Comparison of ENCODE assay signal across 8 cellular contexts in the genomic region with DNA sequence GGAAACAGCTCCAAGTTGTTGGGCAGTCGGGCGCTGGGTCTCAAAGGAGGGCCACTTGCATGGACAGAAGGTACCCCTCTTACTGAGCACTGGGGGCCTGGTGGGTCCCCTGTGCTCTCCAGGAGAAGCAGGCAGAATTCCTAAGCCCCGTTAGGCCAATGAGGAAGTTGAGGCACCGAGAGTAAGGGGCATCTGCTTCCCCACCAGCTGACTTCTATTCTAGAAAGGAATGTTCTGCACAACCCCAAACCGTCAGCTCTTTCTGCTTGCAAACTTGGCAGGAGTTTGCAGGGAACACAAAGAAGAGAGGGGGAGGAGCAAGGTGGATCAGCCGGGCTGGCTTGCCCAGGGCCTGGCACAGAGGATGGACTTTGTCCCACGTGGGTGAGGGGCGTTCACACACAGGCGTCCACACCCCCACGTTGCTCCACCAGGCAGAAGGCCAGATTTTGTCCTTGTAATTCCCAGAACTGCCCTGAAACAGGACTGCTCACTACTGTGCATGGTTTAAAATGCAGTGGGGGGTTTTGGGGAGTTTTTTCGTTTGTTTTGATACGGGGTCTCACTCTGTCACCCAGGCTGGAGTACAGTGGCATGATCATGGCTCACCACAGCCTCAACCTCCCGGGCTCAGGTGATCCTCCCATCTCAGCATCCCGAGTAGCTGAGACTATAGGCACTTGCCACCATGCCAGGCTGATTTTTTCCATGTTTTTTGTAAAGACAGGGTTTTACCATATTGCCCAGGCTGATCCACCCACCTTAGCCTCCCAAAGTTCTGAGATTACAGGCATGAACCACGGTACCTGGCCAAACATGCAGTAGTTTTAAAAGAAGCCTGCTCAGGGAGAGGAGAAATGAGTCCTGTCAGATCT.
DNase-seq lines count a peak whose midpoint lies in the region; ATAC-seq, FAIRE-seq and TF ChIP-seq lines count a peak whose summit lies in the region.
"Had no signal": no experiment of that assay in that cellular context is flagged by ENCODE, and none has a peak within 500 bp of the region (broad histone marks: within the 10 kb centered on the region; RNA-seq: fewer than 3 reads in every experiment).

No MANE protein-coding gene starts in this region.

- no peaks in the 10 kb centered on the region for H3K9me3 ChIP-seq in endothelial cell of umbilical vein (replicated peaks; ENCODE audit: control insufficient read depth, insufficient read depth, low read length)

- H3K27ac ChIP-seq in endothelial cell of umbilical vein (ENCODE audit: insufficient read depth, low read depth, low read length), result no peak overlapping the region
- H3K27ac ChIP-seq: epithelial cell of prostate had no signal

- dilution Hi-C loops in endothelial cell of umbilical vein (cut with MboI; ENCODE audit: extremely low pct_ligation_motif_present, low sequenced_read_pairs), result no loop called here

- no peak overlapping the region for H3K9ac ChIP-seq in endothelial cell of umbilical vein (replicated peaks; ENCODE audit: extremely low read depth, insufficient read depth, low read length)

- no peaks in the 10 kb centered on the region for H3K9me1 ChIP-seq in endothelial cell of umbilical vein (replicated peaks; ENCODE audit: control insufficient read depth, extremely low read depth, insufficient read depth, low read length)

- H3K4me1 ChIP-seq in endothelial cell of umbilical vein (ENCODE audit: control insufficient read depth, extremely low read depth, insufficient read depth, low read length), result no peaks in the 10 kb centered on the region

- no peak overlapping the region for H2AFZ ChIP-seq in endothelial cell of umbilical vein (ENCODE audit: low read depth, low read length)

- H3K4me3 ChIP-seq in endothelial cell of umbilical vein (replicated peaks in 1 of 3; ENCODE audit: insufficient read depth in 1 of 3, low read depth in 1 of 3, low read length in 3 of 3), result no peak overlapping the region

- POLR2A ChIA-PET in endothelial cell of umbilical vein (lab: Charles Lee), result no interaction called here

- no peaks in the 10 kb centered on the region for H3K36me3 ChIP-seq in endothelial cell of umbilical vein (ENCODE audit: control insufficient read depth in 2 of 2, extremely low read depth in 1 of 2, insufficient read depth in 2 of 2, low read length in 2 of 2)

- no TSS peak for BruUV-seq in endothelial cell of umbilical vein (replicated peaks; lab: Mats Ljungman, UMichigan)

- no peaks in the 10 kb centered on the region for H4K20me1 ChIP-seq in endothelial cell of umbilical vein (replicated peaks; ENCODE audit: control insufficient read depth, extremely low read depth, insufficient read depth, low read length)

- no peak for FAIRE-seq in endothelial cell of umbilical vein (lab: Jason Lieb, UNC)

- ATAC-seq in GM18498 (IDR thresholded peaks at IDR 0.05; ENCODE audit: unreplicated experiment), result no peak

- intact Hi-C loops in endothelial cell of umbilical vein (cut with micrococcal nuclease), result no loop called here

- H3K4me2 ChIP-seq in endothelial cell of umbilical vein (ENCODE audit: insufficient read depth, low read length), result no peak overlapping the region

- CTCF ChIA-PET in endothelial cell of umbilical vein (lab: Charles Lee), result interaction anchor here (1.1 kb wide), 1 partner anchor 10 kb away, joined by 4 read pairs; no protein-coding TSS in a partner anchor

- DNase-seq in NCI-H2196 treated with DMSO at 0.1 percent for 48 hours (lab: John Stamatoyannopoulos, UW; ENCODE audit: unreplicated experiment) (peak; percentile 44), endothelial cell of umbilical vein (ENCODE audit: low read depth, low spot score) (peak; percentile 36), midbrain (lab: John Stamatoyannopoulos, UW) (peak; percentile 66), ureter (ENCODE audit: low spot score) (peak; percentile 90), NCI-H1105 treated with DMSO at 0.1 percent for 48 hours (lab: John Stamatoyannopoulos, UW) (no peak), HuH-7 (ENCODE audit: low spot score) (no peak)

- H3K27me3 ChIP-seq in endothelial cell of umbilical vein (ENCODE audit: control insufficient read depth in 2 of 2, insufficient read depth in 2 of 2, low read length in 2 of 2), result peaks cover 9 to 15% of the 10 kb centered on the region in 2 experiments

- H3K79me2 ChIP-seq in endothelial cell of umbilical vein (ENCODE audit: control insufficient read depth, insufficient read depth, low read length), result no peaks in the 10 kb centered on the region

- no peak for TF ChIP-seq CTCF in endothelial cell of umbilical vein (IDR thresholded peaks at IDR 0.05; ENCODE audit: extremely low read depth in 1 of 2, insufficient read depth in 1 of 2, low read depth in 1 of 2, low read length in 2 of 2)

- TF ChIP-seq POLR2A in endothelial cell of umbilical vein (IDR thresholded peaks at IDR 0.05; ENCODE audit: low read depth, low read length), result no peak

TF ChIP-seq in endothelial cell of umbilical vein, 7 proteins besides CTCF, POLR2A, EP300 and RAD21:
- TF ChIP-seq JUN (IDR thresholded peaks at IDR 0.05; ENCODE audit: borderline replicate concordance, insufficient read depth, insufficient read length, low read depth) (no peak), FOS (IDR thresholded peaks at IDR 0.05; ENCODE audit: borderline replicate concordance, insufficient read depth, low read length) (no peak)
- TF ChIP-seq, protein P1, sequence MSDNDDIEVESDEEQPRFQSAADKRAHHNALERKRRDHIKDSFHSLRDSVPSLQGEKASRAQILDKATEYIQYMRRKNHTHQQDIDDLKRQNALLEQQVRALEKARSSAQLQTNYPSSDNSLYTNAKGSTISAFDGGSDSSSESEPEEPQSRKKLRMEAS (IDR thresholded peaks at IDR 0.05; ENCODE audit: insufficient read depth, insufficient read length), result no peak

Comparison
In these comparisons a context has a peak if more than half of its experiments do, and no peak if none do; other contexts are left out.
1. DNase-seq: peak in NCI-H2196 treated with DMSO at 0.1 percent for 48 hours (single experiment), endothelial cell of umbilical vein (single experiment), midbrain (single experiment) and ureter (single experiment); none in NCI-H1105 treated with DMSO at 0.1 percent for 48 hours (single experiment) and HuH-7 (single experiment).